Comparison of ENCODE assay signal across 18 cellular contexts in genomic region chr4:118289794-118290193, GRCh38.
DNase-seq lines count a peak whose midpoint lies in the region; TF ChIP-seq lines count a peak whose summit lies in the region.
"Had no signal": no experiment of that assay in that cellular context is flagged by ENCODE, and none has a peak within 500 bp of the region (broad histone marks: within the 10 kb centered on the region; RNA-seq: fewer than 3 reads in every experiment).

No MANE protein-coding gene starts in this region.

- no peaks in the 10 kb centered on the region for H3K9me3 ChIP-seq in SK-N-MC (ENCODE audit: low read depth, low read length)
- H3K9me3 ChIP-seq: suprapubic skin, uterus had no signal

- no peak overlapping the region for H3K4me3 Mint-ChIP-seq in osteocyte (ENCODE audit: unreplicated experiment)
- H3K4me3 Mint-ChIP-seq: endodermal cell, H9, neural progenitor cell had no signal

- H3K27ac Mint-ChIP-seq in osteocyte (ENCODE audit: unreplicated experiment): peak overlapping the region; percentile 61
- H3K27ac Mint-ChIP-seq: endodermal cell, H9, neural progenitor cell had no signal

- no peaks in the 10 kb centered on the region for H3K9me3 Mint-ChIP-seq in osteocyte (ENCODE audit: unreplicated experiment)
- H3K9me3 Mint-ChIP-seq: endodermal cell, H9, neural progenitor cell had no signal

- peak overlapping the region; percentile 30 for H3K4me3 ChIP-seq in SK-N-MC
- H3K4me3 ChIP-seq: neural progenitor cell, suprapubic skin, uterus had no signal

- peaks cover 1% of the 10 kb centered on the region for H3K36me3 Mint-ChIP-seq in osteocyte (ENCODE audit: unreplicated experiment)
- H3K36me3 Mint-ChIP-seq: neural progenitor cell had no signal

- DNase-seq in AG09319 (ENCODE audit: extremely low read depth, low read depth) (peak; percentile 84), SK-N-MC (ENCODE audit: low read depth, low spot score) (peak; percentile 55), fibroblast of gingiva (ENCODE audit: low read depth) (peak; percentile 94), osteocyte (ENCODE audit: extremely low spot score, unreplicated experiment) (no peak), T-helper 2 cell (no peak), NCI-H2107 (lab: John Stamatoyannopoulos, UW) (no peak)
- DNase-seq in activated CD4-positive, alpha-beta T cell treated with anti-CD3 and anti-CD28 coated beads, Interleukin-2, amount 50 U/mL, for 48 hours: no peak
- no peak for DNase-seq in stimulated activated CD4-positive, alpha-beta T cell treated with anti-CD3 and anti-CD28 coated beads, Interleukin-4, amount 100 ng/mL, for 1 hour
- DNase-seq: activated gamma-delta T cell treated with Interleukin-2 at 50 U/mL for 16 hours; AML-193; endodermal cell; H9; NCI-H524 treated with DMSO at 0.1 percent for 48 hours; stimulated activated CD4-positive, alpha-beta T cell treated with anti-CD3 and anti-CD28 coated beads, Interleukin-12 subunit alpha, Interleukin-12 subunit beta, amount 100 ng/mL, for 4 hours; T-helper 1 cell; uterus had no signal

- H3K4me1 Mint-ChIP-seq in osteocyte (ENCODE audit: unreplicated experiment): peaks cover 46% of the 10 kb centered on the region
- H3K4me1 Mint-ChIP-seq: endodermal cell had no signal

- H3K36me3 ChIP-seq in SK-N-MC (ENCODE audit: insufficient read depth, low read length): no peaks in the 10 kb centered on the region
- H3K36me3 ChIP-seq: neural progenitor cell, uterus had no signal

- H3K9ac ChIP-seq in SK-N-MC (ENCODE audit: insufficient read length): no peak overlapping the region
- H3K9ac ChIP-seq: neural progenitor cell had no signal

- peak overlapping the region; percentile 82 for H3K27ac ChIP-seq in SK-N-MC
- H3K27ac ChIP-seq: neural progenitor cell, suprapubic skin, uterus had no signal

- TF ChIP-seq CTCF in AG09319 (IDR thresholded peaks at IDR 0.05; ENCODE audit: low read depth, low read length) (no peak), osteocyte (IDR thresholded peaks at IDR 0.05) (no peak)

- no peaks in the 10 kb centered on the region for H3K27me3 Mint-ChIP-seq in osteocyte (ENCODE audit: unreplicated experiment)

Comparison
In these comparisons a context has a peak if more than half of its experiments do, and no peak if none do; other contexts are left out.
1. DNase-seq: peak in AG09319 (single experiment), SK-N-MC (single experiment) and fibroblast of gingiva (single experiment); none in osteocyte (single experiment), activated CD4-positive, alpha-beta T cell treated with anti-CD3 and anti-CD28 coated beads, Interleukin-2, amount 50 U/mL, for 48 hours (0 of 2), T-helper 2 cell (0 of 5), stimulated activated CD4-positive, alpha-beta T cell treated with anti-CD3 and anti-CD28 coated beads, Interleukin-4, amount 100 ng/mL, for 1 hour (single experiment) and NCI-H2107 (single experiment).